ENCODE assay signal across 34 cellular contexts in the genomic region with DNA sequence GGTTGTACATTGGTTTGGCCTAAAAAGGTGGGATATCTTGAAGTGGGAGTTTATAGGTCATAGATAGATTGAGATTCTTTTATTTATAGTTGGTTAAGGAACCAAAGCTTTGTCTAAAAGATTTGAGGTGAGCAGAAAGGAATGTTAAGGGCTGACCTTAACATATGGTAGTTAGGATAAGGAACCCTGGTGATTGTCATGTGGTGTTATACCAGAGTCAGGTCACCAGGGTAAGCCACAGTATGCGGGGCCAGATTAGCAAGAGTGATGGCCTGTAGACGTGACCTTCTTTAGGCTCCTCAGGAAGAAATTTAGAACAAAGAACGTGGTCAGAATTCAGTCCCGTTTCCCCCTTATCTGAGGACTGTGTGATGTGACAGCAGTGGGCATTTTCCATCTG.
"Had no signal": no experiment of that assay in that cellular context is flagged by ENCODE, and none has a peak within 500 bp of the region (broad histone marks: within the 10 kb centered on the region; RNA-seq: fewer than 3 reads in every experiment).

No MANE protein-coding gene starts in this region.

- H3K4me3 ChIP-seq: MG63 had no signal

- H3K9ac ChIP-seq: KMS-11 had no signal

- H3K4me2 ChIP-seq: KMS-11 had no signal

- H3K36me3 ChIP-seq: MG63 had no signal

- H3K27me3 ChIP-seq: MG63 had no signal

- H3K9me3 ChIP-seq: MG63 had no signal

- DNase-seq: Karpas-422, Kasumi-1, MG63, MM.1S, MV-4-11, NCI-H1048, NCI-H1092, NCI-H1092 treated with DMSO at 0.1 percent for 48 hours, NCI-H1105, NCI-H1105 treated with DMSO at 0.1 percent for 48 hours, NCI-H1417, NCI-H1417 treated with DMSO at 0.1 percent for 48 hours, NCI-H1436, NCI-H1436 treated with DMSO at 0.1 percent for 48 hours, NCI-H146, NCI-H1694, NCI-H1694 treated with DMSO at 0.1 percent for 48 hours, NCI-H187, NCI-H187 treated with DMSO at 0.1 percent for 48 hours, NCI-H1930, NCI-H2029, NCI-H2029 treated with DMSO at 0.1 percent for 48 hours, NCI-H2081, NCI-H2081 treated with DMSO at 0.1 percent for 48 hours, NCI-H2107, NCI-H2171, NCI-H2171 treated with DMSO at 0.1 percent for 48 hours, NCI-H2227 treated with DMSO at 0.1 percent for 48 hours, NCI-H226, NCI-H345, NCI-H446, NCI-H446 treated with DMSO at 0.1 percent for 48 hours, NCI-H510A had no signal

- H3K27ac ChIP-seq: KMS-11 had no signal
